Comparison of ENCODE assay signal across 1 cellular context in the genomic region with DNA sequence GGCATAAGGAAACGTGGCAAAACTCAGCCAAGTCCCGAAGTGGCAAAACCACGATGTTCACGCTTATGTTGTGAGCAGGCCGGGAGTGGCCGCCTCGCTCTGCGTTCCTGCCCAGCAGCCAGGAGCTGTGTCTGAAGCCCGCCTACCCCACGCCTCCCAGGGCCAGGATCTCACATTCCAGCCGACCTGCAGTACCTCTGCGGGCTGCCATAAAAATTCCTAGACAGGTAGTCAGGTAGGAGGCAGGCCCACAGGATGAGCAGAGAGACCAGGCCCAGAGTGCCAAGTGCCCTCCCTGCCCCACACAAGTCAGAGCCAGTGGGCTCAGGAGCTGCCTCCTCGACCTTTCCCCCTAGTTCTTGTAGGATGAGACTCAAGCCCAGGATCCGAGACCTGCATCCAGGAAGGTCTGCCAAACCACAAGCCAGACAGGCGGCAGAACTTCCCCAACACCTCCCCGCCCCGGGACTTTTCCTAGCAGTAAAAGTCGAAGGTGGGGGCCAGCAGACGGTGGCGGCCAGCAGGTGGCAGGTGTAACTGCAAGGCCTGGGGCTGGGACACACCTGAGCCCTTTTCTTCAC.
TF ChIP-seq lines count a peak whose summit lies in the region.

No MANE protein-coding gene starts in this region.

TF ChIP-seq in GM23338, 12 proteins besides CTCF, POLR2A, EP300 and RAD21 (continued from another document):
- TF ChIP-seq, protein P1, sequence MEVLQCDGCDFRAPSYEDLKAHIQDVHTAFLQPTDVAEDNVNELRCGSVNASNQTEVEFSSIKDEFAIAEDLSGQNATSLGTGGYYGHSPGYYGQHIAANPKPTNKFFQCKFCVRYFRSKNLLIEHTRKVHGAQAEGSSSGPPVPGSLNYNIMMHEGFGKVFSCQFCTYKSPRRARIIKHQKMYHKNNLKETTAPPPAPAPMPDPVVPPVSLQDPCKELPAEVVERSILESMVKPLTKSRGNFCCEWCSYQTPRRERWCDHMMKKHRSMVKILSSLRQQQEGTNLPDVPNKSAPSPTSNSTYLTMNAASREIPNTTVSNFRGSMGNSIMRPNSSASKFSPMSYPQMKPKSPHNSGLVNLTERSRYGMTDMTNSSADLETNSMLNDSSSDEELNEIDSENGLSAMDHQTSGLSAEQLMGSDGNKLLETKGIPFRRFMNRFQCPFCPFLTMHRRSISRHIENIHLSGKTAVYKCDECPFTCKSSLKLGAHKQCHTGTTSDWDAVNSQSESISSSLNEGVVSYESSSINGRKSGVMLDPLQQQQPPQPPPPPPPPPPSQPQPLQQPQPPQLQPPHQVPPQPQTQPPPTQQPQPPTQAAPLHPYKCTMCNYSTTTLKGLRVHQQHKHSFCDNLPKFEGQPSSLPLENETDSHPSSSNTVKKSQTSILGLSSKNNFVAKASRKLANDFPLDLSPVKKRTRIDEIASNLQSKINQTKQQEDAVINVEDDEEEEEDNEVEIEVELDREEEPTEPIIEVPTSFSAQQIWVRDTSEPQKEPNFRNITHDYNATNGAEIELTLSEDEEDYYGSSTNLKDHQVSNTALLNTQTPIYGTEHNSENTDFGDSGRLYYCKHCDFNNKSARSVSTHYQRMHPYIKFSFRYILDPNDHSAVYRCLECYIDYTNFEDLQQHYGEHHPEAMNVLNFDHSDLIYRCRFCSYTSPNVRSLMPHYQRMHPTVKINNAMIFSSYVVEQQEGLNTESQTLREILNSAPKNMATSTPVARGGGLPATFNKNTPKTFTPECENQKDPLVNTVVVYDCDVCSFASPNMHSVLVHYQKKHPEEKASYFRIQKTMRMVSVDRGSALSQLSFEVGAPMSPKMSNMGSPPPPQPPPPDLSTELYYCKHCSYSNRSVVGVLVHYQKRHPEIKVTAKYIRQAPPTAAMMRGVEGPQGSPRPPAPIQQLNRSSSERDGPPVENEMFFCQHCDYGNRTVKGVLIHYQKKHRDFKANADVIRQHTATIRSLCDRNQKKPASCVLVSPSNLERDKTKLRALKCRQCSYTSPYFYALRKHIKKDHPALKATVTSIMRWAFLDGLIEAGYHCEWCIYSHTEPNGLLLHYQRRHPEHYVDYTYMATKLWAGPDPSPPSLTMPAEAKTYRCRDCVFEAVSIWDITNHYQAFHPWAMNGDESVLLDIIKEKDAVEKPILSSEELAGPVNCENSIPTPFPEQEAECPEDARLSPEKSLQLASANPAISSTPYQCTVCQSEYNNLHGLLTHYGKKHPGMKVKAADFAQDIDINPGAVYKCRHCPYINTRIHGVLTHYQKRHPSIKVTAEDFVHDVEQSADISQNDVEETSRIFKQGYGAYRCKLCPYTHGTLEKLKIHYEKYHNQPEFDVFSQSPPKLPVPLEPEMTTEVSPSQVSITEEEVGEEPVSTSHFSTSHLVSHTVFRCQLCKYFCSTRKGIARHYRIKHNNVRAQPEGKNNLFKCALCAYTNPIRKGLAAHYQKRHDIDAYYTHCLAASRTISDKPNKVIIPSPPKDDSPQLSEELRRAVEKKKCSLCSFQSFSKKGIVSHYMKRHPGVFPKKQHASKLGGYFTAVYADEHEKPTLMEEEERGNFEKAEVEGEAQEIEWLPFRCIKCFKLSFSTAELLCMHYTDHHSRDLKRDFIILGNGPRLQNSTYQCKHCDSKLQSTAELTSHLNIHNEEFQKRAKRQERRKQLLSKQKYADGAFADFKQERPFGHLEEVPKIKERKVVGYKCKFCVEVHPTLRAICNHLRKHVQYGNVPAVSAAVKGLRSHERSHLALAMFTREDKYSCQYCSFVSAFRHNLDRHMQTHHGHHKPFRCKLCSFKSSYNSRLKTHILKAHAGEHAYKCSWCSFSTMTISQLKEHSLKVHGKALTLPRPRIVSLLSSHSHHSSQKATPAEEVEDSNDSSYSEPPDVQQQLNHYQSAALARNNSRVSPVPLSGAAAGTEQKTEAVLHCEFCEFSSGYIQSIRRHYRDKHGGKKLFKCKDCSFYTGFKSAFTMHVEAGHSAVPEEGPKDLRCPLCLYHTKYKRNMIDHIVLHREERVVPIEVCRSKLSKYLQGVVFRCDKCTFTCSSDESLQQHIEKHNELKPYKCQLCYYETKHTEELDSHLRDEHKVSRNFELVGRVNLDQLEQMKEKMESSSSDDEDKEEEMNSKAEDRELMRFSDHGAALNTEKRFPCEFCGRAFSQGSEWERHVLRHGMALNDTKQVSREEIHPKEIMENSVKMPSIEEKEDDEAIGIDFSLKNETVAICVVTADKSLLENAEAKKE (CRISPR knock-in tag; IDR thresholded peaks at IDR 0.05), result no peak
- TF ChIP-seq NANOG (IDR thresholded peaks at IDR 0.05; ENCODE audit: borderline replicate concordance), result no peak
- TF ChIP-seq, protein P2, sequence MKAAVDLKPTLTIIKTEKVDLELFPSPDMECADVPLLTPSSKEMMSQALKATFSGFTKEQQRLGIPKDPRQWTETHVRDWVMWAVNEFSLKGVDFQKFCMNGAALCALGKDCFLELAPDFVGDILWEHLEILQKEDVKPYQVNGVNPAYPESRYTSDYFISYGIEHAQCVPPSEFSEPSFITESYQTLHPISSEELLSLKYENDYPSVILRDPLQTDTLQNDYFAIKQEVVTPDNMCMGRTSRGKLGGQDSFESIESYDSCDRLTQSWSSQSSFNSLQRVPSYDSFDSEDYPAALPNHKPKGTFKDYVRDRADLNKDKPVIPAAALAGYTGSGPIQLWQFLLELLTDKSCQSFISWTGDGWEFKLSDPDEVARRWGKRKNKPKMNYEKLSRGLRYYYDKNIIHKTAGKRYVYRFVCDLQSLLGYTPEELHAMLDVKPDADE (IDR thresholded peaks at IDR 0.05), result no peak
- no peak for TF ChIP-seq ZNF331 (CRISPR knock-in tag; IDR thresholded peaks at IDR 0.05; ENCODE audit: low read depth)
- no peak for TF ChIP-seq ZNF114 (CRISPR knock-in tag; IDR thresholded peaks at IDR 0.05)
- TF ChIP-seq, protein P3, sequence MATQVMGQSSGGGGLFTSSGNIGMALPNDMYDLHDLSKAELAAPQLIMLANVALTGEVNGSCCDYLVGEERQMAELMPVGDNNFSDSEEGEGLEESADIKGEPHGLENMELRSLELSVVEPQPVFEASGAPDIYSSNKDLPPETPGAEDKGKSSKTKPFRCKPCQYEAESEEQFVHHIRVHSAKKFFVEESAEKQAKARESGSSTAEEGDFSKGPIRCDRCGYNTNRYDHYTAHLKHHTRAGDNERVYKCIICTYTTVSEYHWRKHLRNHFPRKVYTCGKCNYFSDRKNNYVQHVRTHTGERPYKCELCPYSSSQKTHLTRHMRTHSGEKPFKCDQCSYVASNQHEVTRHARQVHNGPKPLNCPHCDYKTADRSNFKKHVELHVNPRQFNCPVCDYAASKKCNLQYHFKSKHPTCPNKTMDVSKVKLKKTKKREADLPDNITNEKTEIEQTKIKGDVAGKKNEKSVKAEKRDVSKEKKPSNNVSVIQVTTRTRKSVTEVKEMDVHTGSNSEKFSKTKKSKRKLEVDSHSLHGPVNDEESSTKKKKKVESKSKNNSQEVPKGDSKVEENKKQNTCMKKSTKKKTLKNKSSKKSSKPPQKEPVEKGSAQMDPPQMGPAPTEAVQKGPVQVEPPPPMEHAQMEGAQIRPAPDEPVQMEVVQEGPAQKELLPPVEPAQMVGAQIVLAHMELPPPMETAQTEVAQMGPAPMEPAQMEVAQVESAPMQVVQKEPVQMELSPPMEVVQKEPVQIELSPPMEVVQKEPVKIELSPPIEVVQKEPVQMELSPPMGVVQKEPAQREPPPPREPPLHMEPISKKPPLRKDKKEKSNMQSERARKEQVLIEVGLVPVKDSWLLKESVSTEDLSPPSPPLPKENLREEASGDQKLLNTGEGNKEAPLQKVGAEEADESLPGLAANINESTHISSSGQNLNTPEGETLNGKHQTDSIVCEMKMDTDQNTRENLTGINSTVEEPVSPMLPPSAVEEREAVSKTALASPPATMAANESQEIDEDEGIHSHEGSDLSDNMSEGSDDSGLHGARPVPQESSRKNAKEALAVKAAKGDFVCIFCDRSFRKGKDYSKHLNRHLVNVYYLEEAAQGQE (IDR thresholded peaks at IDR 0.05; ENCODE audit: unreplicated experiment), result no peak
TF ChIP-seq in GM23338: peak in this region for 0.
